8 cellular contexts compared by ENCODE assay signal in the genomic region with DNA sequence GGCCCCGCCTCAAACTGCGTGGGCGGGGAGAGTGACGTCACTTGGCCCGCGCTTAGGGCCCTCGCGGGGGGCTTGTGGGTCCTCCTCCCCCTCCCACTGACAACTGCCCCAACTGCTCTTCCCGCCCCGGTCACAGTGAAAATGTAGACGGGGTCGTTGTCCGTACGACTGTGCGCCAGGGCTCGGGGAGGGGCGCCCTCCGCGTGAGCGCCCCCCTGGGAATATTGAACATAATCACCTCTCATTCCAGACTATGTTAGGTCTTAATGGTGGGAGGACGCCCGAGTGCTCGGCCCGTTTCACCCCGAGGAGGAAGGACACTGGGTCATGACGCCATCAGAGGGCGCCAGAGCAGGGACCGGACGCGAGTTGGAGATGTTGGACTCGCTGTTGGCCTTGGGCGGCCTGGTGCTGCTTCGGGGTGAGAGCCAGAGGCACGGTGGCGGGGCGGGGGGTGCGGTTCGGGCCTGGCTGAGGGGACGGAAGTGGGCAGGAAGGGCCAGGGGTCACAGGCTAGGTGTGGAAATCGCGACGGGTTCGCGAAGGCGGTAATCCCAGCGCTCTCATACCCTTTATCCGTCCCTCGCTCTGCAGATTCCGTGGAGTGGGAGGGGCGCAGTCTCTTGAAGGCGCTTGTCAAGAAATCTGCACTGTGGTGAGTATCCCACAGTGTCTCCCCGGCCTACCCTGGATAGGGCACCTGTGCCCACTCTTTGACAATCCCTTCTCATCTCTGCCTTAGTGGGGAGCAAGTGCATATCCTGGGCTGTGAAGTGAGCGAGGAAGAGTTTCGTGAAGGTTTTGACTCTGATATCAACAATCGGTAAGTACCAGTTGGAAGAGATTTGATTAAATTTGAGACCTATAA. TPM values are rescaled to one million over a fixed set of nuclear protein-coding genes. Genes with fewer than 3 reads are reported as not detected.
DNase-seq lines count a peak whose midpoint lies in the region; ATAC-seq and TF ChIP-seq lines count a peak whose summit lies in the region.

A gene with protein sequence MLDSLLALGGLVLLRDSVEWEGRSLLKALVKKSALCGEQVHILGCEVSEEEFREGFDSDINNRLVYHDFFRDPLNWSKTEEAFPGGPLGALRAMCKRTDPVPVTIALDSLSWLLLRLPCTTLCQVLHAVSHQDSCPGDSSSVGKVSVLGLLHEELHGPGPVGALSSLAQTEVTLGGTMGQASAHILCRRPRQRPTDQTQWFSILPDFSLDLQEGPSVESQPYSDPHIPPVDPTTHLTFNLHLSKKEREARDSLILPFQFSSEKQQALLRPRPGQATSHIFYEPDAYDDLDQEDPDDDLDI (plus strand): TSS at position 40 of the 868 bp plus-strand sequence. CDS start 336 bp downstream, at position 376.

- H3K4me3 Mint-ChIP-seq in activated CD4-positive, alpha-beta T cell treated with anti-CD3 and anti-CD28 coated beads, Interleukin-2, amount 10 ng/mL, durations not matched to agents 24 days and 14 days: peak within 1 kb of the TSS; percentile 95

- H3K4me1 Mint-ChIP-seq in activated CD4-positive, alpha-beta T cell treated with anti-CD3 and anti-CD28 coated beads, Interleukin-2, amount 10 ng/mL, durations not matched to agents 24 days and 14 days: peaks cover 45% of the 10 kb centered on the region

- peaks cover 41% of the 10 kb centered on the region for H3K36me3 ChIP-seq in BLaER1

- DNase-seq in NCI-H524 treated with DMSO at 0.1 percent for 48 hours (lab: John Stamatoyannopoulos, UW) (peak; percentile 62), dermis microvascular lymphatic vessel endothelial cell (ENCODE audit: low read depth in 2 of 2) (peak; percentile 91 to 95), lower leg skin (ENCODE audit: low spot score in 2 of 2) (peak; percentile 91 to 99)
- peak; percentile 97 for DNase-seq in activated CD4-positive, alpha-beta T cell treated with anti-CD3 and anti-CD28 coated beads, Interleukin-2, amount 10 ng/mL, durations not matched to agents 24 days and 14 days
- peak; percentile 70 to 91 (median 82) for DNase-seq in stimulated activated CD4-positive, alpha-beta T cell treated with anti-CD3 and anti-CD28 coated beads, TNF-alpha, amount 100 ng/mL, for 24 hours (ENCODE audit: low read depth in 3 of 3)

- peak; percentile 61 for ATAC-seq in HG03432 (IDR thresholded peaks at IDR 0.05; ENCODE audit: unreplicated experiment)

- peak within 1 kb of the TSS; percentile 99 for H3K4me2 ChIP-seq in BLaER1

- peaks cover 35% of the 10 kb centered on the region for H4K20me1 ChIP-seq in BLaER1

- TF ChIP-seq CTCF in lower leg skin (IDR thresholded peaks at IDR 0.05): peak in 1 of 3 donors; percentile 40

- H3K27ac Mint-ChIP-seq in activated CD4-positive, alpha-beta T cell treated with anti-CD3 and anti-CD28 coated beads, Interleukin-2, amount 10 ng/mL, durations not matched to agents 24 days and 14 days: peak within 1 kb of the TSS; percentile 100

- H3K4me3 ChIP-seq in BLaER1 (peak within 1 kb of the TSS; percentile 81), lower leg skin (ENCODE audit: low read depth, poor library complexity, severe bottlenecking) (peak within 1 kb of the TSS; percentile 91)

- H3K27me3 ChIP-seq in BLaER1: no peaks in the 10 kb centered on the region

- TF ChIP-seq POLR2A in GM19193 (IDR thresholded peaks at IDR 0.05; ENCODE audit: extremely low read depth, insufficient read depth, insufficient read length): peak; percentile 91
- TF ChIP-seq POLR2A in lower leg skin (IDR thresholded peaks at IDR 0.05): no peak

- H3K4me1 ChIP-seq in BLaER1: peaks cover 35% of the 10 kb centered on the region

- intact Hi-C loops in activated CD4-positive, alpha-beta T cell treated with anti-CD3 and anti-CD28 coated beads, Interleukin-2, amount 10 ng/mL, durations not matched to agents 24 days and 14 days (cut with micrococcal nuclease): loop anchor here (1.0 to 5.0 kb wide), 6 partner anchors 9 to 435 kb away; partner anchors contain the start of genes EIF5A, PHF23, SENP3 and TP53
- intact Hi-C loops in lower leg skin (cut with DNase I; ENCODE audit: low total_unique reads): no loop called here

- H3K9me3 Mint-ChIP-seq in activated CD4-positive, alpha-beta T cell treated with anti-CD3 and anti-CD28 coated beads, Interleukin-2, amount 10 ng/mL, durations not matched to agents 24 days and 14 days: no peaks in the 10 kb centered on the region

- H3K9ac ChIP-seq in BLaER1: peak within 1 kb of the TSS; percentile 94

- H3K27me3 Mint-ChIP-seq in activated CD4-positive, alpha-beta T cell treated with anti-CD3 and anti-CD28 coated beads, Interleukin-2, amount 10 ng/mL, durations not matched to agents 24 days and 14 days: no peaks in the 10 kb centered on the region

- H3K27ac ChIP-seq in BLaER1: peak within 1 kb of the TSS; percentile 90

- WGBS in lower leg skin, 2 donors: 1% methylated on average over 19 to 49 of the region's 55 CpGs

- H3K36me3 Mint-ChIP-seq in activated CD4-positive, alpha-beta T cell treated with anti-CD3 and anti-CD28 coated beads, Interleukin-2, amount 10 ng/mL, durations not matched to agents 24 days and 14 days (ENCODE audit: low read depth): peaks cover 46% of the 10 kb centered on the region

- no peaks in the 10 kb centered on the region for H3K9me3 ChIP-seq in BLaER1

RNA-seq across cellular contexts. Expression of the gene that starts here (rescaled TPM):
- total RNA-seq in activated CD4-positive, alpha-beta T cell treated with anti-CD3 and anti-CD28 coated beads, Interleukin-2, amount 10 ng/mL, durations not matched to agents 24 days and 14 days: 74.3 and 76.8 TPM in 2 replicates
- total RNA-seq in dermis microvascular lymphatic vessel endothelial cell: 31.8 and 34.6 TPM in 2 replicates
- total RNA-seq in lower leg skin: 10 to 100 TPM; 10.8 to 20.6 (median 17.1) TPM

Comparison
In these comparisons a context has a peak if more than half of its experiments do, and no peak if none do; other contexts are left out.
1. Peak in every context shown above with its lines: DNase-seq, ATAC-seq, H3K4me3 ChIP-seq and H3K27ac ChIP-seq.